In genomic region chr17:2337811-2338657, GRCh38 we compare ENCODE assay signal across 8 cellular contexts. TPM values are rescaled to one million over a fixed set of nuclear protein-coding genes. Genes with fewer than 3 reads are reported as not detected.
DNase-seq lines count a peak whose midpoint lies in the region; ATAC-seq and TF ChIP-seq lines count a peak whose summit lies in the region.

No MANE protein-coding gene starts in this region.

- H3K4me3 ChIP-seq in GM06990 (replicated peaks; ENCODE audit: low read depth, low read length) (peak overlapping the region; percentile 73), SK-N-MC (peak overlapping the region; percentile 97), right atrium auricular region (peak overlapping the region; percentile 65 to 91), prostate gland (peak overlapping the region; percentile 71 to 89)

- H3K4me1 ChIP-seq in right atrium auricular region (peaks cover 0 to 24% of the 10 kb centered on the region in 2 donors), prostate gland (replicated peaks) (no peaks in the 10 kb centered on the region)

- WGBS in prostate gland = 2% methylated on average over 49 of the region's 60 CpGs

- no peak for TF ChIP-seq CTCF in GM06990 (IDR thresholded peaks at IDR 0.05; ENCODE audit: insufficient read depth, low read length, poor library complexity, severe bottlenecking)
- peak in 1 of 2 donors; percentile 27 for TF ChIP-seq CTCF in right atrium auricular region (IDR thresholded peaks at IDR 0.05)
- TF ChIP-seq CTCF in prostate gland (IDR thresholded peaks at IDR 0.05) = peak in 1 of 4 experiments; percentile 33

- H3K9me3 ChIP-seq in SK-N-MC (ENCODE audit: low read depth, low read length) (no peaks in the 10 kb centered on the region), right atrium auricular region (no peaks in the 10 kb centered on the region), prostate gland (no peaks in the 10 kb centered on the region)

- H3K36me3 ChIP-seq in GM06990 (ENCODE audit: control insufficient read depth, insufficient read depth, low read length) (peaks cover 6% of the 10 kb centered on the region), SK-N-MC (ENCODE audit: insufficient read depth, low read length) (peaks cover 38% of the 10 kb centered on the region), right atrium auricular region (peaks cover 28% of the 10 kb centered on the region), prostate gland (peaks cover 0 to 8% of the 10 kb centered on the region in 2 donors)

- H3K27me3 ChIP-seq in GM06990 (replicated peaks; ENCODE audit: control insufficient read depth, insufficient read depth, low read length) = no peaks in the 10 kb centered on the region
- H3K27me3 ChIP-seq in right atrium auricular region = no peaks in the 10 kb centered on the region
- H3K27me3 ChIP-seq in prostate gland (replicated peaks; ENCODE audit: insufficient read depth) = no peaks in the 10 kb centered on the region

- peak; percentile 13 for ATAC-seq in HG03045 (IDR thresholded peaks at IDR 0.05; ENCODE audit: unreplicated experiment)

- intact Hi-C loops in prostate gland (cut with DNase I) = loop anchor here (2.0 kb wide), 1 partner anchor 283 kb away; the partner anchor contains the start of gene HIC1

- peak overlapping the region; percentile 81 for H3K9ac ChIP-seq in SK-N-MC (ENCODE audit: insufficient read length)

- DNase-seq in GM06990 (ENCODE audit: extremely low read depth, insufficient read length) (peak; percentile 76), SK-N-MC (ENCODE audit: low read depth, low spot score) (no peak), amniotic epithelial cell (ENCODE audit: low read depth) (peak; percentile 51), right atrium auricular region (ENCODE audit: low spot score) (no peak), prostate gland (ENCODE audit: low spot score) (peak; percentile 68), dedifferentiated amniotic fluid mesenchymal stem cell (ENCODE audit: extremely low spot score) (no peak), NCI-H2107 (lab: John Stamatoyannopoulos, UW) (no peak)

- H3K27ac ChIP-seq in SK-N-MC (no peak overlapping the region), right atrium auricular region (peak overlapping the region; percentile 86 to 87), prostate gland (peak overlapping the region; percentile 84 to 97)

- TF ChIP-seq POLR2A in prostate gland (IDR thresholded peaks at IDR 0.05) = peak; percentile 53

RNA-seq across cellular contexts. Expression of gene SGSM2, which starts 0.7 kb away (rescaled TPM):
- total RNA-seq in right atrium auricular region (10 to 100 TPM; 20.9 to 31.4 TPM), prostate gland (100 to 1,000 TPM; 118 to 172 TPM)

RNA-seq across cellular contexts. Expression of gene TSR1, which starts 1.8 kb away (rescaled TPM):
- 10 to 100 TPM; 22.5 to 25.9 TPM for total RNA-seq in right atrium auricular region
- 10 to 100 TPM; 34.8 to 42.9 TPM for total RNA-seq in prostate gland

RNA-seq across cellular contexts. Expression of gene SRR, which starts 34.3 kb away (rescaled TPM):
- total RNA-seq in right atrium auricular region = 10 to 100 TPM in 1 of 2 donors, 1 to 10 TPM in 1; 9.7 to 11.5 TPM
- 10 to 100 TPM; 10.8 to 27.5 TPM for total RNA-seq in prostate gland

RNA-seq across cellular contexts. Expression of gene SMG6, which starts 34.4 kb away (rescaled TPM):
- total RNA-seq in right atrium auricular region = 10 to 100 TPM; 18.2 to 29.3 TPM
- total RNA-seq in prostate gland = 10 to 100 TPM; 23.8 to 56.0 TPM

Comparison
In these comparisons a context has a peak if more than half of its experiments do, and no peak if none do; other contexts are left out.
1. DNase-seq: peak in GM06990 (single experiment), amniotic epithelial cell (single experiment) and prostate gland (single experiment); none in SK-N-MC (single experiment), right atrium auricular region (single experiment), dedifferentiated amniotic fluid mesenchymal stem cell (single experiment) and NCI-H2107 (single experiment).
2. Peak in every context shown above with its lines, with median percentiles within 50 percentile points of each other: H3K4me3 ChIP-seq.